Comparison of ENCODE assay signal across 9 cellular contexts in the genomic region with DNA sequence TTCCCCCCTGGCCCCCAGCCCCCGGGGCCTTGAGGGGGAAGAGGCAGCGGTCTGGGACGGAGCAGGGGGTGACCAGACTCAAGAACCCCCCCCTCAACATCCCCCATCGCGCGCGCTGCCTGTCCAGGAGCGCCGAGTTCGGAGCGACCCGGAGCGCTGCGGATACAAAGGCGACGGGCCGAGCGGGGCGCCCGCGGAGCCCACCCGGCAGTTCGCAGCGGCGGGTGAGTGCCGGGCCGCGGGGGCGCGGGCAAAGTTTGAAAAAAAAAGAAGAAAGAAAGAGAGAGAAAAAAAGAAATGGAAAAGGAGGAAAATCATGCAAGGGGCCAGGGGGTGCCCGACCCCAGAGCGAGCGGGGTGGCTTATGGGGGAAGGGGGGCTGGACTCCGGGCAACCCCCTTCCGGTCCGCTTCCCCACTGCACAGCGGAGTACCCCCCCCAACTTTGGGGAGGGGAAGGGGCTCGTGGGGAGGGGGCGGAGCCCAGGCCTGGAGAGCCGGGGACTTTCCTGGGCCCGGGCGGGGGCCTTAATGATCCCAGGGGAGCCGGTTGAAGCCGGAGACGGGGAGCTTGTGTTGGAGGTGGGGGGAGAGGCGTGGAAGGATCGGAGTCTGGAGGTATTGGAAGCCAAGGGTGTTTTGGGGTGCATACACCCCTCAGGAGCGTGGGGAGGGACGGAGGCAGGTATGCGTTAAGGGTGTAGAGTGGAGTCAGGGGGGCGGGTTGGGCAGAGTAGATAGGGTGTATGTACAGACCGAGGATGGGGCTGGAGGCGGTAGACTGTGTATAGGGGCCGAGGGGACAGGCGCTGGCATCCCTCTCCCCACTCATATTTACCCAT. TPM values are rescaled to one million over a fixed set of nuclear protein-coding genes. Genes with fewer than 3 reads are reported as not detected.
DNase-seq lines count a peak whose midpoint lies in the region; ATAC-seq, FAIRE-seq and TF ChIP-seq lines count a peak whose summit lies in the region.
"Had no signal": no experiment of that assay in that cellular context is flagged by ENCODE, and none has a peak within 500 bp of the region (broad histone marks: within the 10 kb centered on the region; RNA-seq: fewer than 3 reads in every experiment).

No MANE protein-coding gene starts in this region.

- no peaks in the 10 kb centered on the region for H3K36me3 Mint-ChIP-seq in brain

- H3K4me2 ChIP-seq in HepG2 (ENCODE audit: low read depth, low read length) = peak overlapping the region; percentile 51

- no peaks in the 10 kb centered on the region for H3K36me3 ChIP-seq in ACC112 (ENCODE audit: insufficient read depth, low read length)
- no peaks in the 10 kb centered on the region for H3K36me3 ChIP-seq in HepG2 (replicated peaks in 1 of 2; ENCODE audit: control insufficient read depth in 1 of 2, insufficient read depth in 2 of 2, low read length in 2 of 2)
- H3K36me3 ChIP-seq in tibial artery = no peaks in the 10 kb centered on the region

- TF ChIP-seq RAD21 in HepG2 (CRISPR knock-in tag; IDR thresholded peaks at IDR 0.05) = no peak

- no peaks in the 10 kb centered on the region for H3K79me2 ChIP-seq in ACC112 (ENCODE audit: control insufficient read depth, insufficient read depth, low read length, unreplicated experiment)
- H3K79me2 ChIP-seq in HepG2 (ENCODE audit: insufficient read depth, low read length) = no peaks in the 10 kb centered on the region

- H2AFZ ChIP-seq in ACC112 (ENCODE audit: low read length, unreplicated experiment) (no peak overlapping the region), HepG2 (ENCODE audit: low read length) (no peak overlapping the region)

- peak overlapping the region; percentile 90 to 95 (median 93) for H3K4me3 Mint-ChIP-seq in brain

- DNase-seq in HuH-7 (ENCODE audit: low spot score) (peak; percentile 30), HepG2 (ENCODE audit: low spot score) (no peak), tibial artery (no peak), hepatic stellate cell (ENCODE audit: low spot score) (no peak), NAMALWA (ENCODE audit: low spot score) (no peak)

- H3K4me3 ChIP-seq in ACC112 (ENCODE audit: low read depth, low read length) (peak overlapping the region; percentile 53), HepG2 (replicated peaks in 1 of 3; ENCODE audit: insufficient read depth in 1 of 3, low read depth in 2 of 3, low read length in 3 of 3) (peak overlapping the region; percentile 47 to 65 (median 47); a peak in 5 of 6 replicates), tibial artery (peak overlapping the region; percentile 35 to 49)

- CTCF ChIA-PET in HepG2 (lab: Yijun Ruan, JAX; ENCODE audit: low intra/inter-chr PET ratio, low total read pairs) = no interaction called here

- peak overlapping the region; percentile 90 to 95 (median 93) for H3K27ac Mint-ChIP-seq in brain

- H3K4me1 Mint-ChIP-seq in brain = peaks cover 60% of the 10 kb centered on the region

- POLR2A ChIA-PET in HepG2 (lab: Yijun Ruan, JAX) = no interaction called here

- H3K9me3 ChIP-seq in HepG2 (ENCODE audit: low read length) (no peaks in the 10 kb centered on the region), tibial artery (no peaks in the 10 kb centered on the region)

- FAIRE-seq in HepG2 (lab: Jason Lieb, UNC) = no peak
- FAIRE-seq: endometrium had no signal

- no TSS peak for BruUV-seq in HepG2 (replicated peaks; lab: Mats Ljungman, UMichigan)

- no peaks in the 10 kb centered on the region for H3K9me3 Mint-ChIP-seq in brain

- H3K27me3 Mint-ChIP-seq in brain = peaks cover 8% of the 10 kb centered on the region

- no peaks in the 10 kb centered on the region for H4K20me1 ChIP-seq in HepG2 (ENCODE audit: insufficient read depth, low read length)

- H3K4me1 ChIP-seq in ACC112 (ENCODE audit: control insufficient read depth, insufficient read depth, low read length, unreplicated experiment) = no peaks in the 10 kb centered on the region
- peaks cover 7% of the 10 kb centered on the region; the same call in 1 of the 2 replicates for H3K4me1 ChIP-seq in HepG2 (ENCODE audit: insufficient read depth, low read length)
- peaks cover 0 to 15% (median 11%) of the 10 kb centered on the region in 4 donors for H3K4me1 ChIP-seq in tibial artery

- intact Hi-C loops in HepG2 (cut with micrococcal nuclease; ENCODE audit: unreplicated experiment) = no loop called here
- intact Hi-C loops in tibial artery (cut with DNase I; ENCODE audit: low total_unique reads) = no loop called here

- TF ChIP-seq CTCF in brain (conservative IDR thresholded peaks at IDR 0.05) (no peak), HepG2 (CRISPR knock-in tag; IDR thresholded peaks at IDR 0.05) (no peak), tibial artery (IDR thresholded peaks at IDR 0.05) (no peak)

- no peak overlapping the region for H3K9ac ChIP-seq in HepG2 (ENCODE audit: insufficient read depth, low read depth, low read length)

- WGBS in HepG2 (ENCODE audit: low lambda C conversion rate) = 12% methylated on average over 55 of the region's 55 CpGs

- in situ Hi-C loops in HepG2 (cut with HindIII; ENCODE audit: extremely low pct_ligation_motif_present, low pct_unique_long_range_greater_than_20kb) = no loop called here

- TF ChIP-seq EP300 in HepG2 (IDR thresholded peaks at IDR 0.05; ENCODE audit: low read depth in 2 of 2, low read length in 2 of 2) (no peak), HepG2 (CRISPR knock-in tag; IDR thresholded peaks at IDR 0.05; ENCODE audit: borderline replicate concordance) (no peak)

- H3K27me3 ChIP-seq in ACC112 (ENCODE audit: insufficient read depth, low read length) (peaks cover 89% of the 10 kb centered on the region), HepG2 (ENCODE audit: control insufficient read depth in 1 of 2, insufficient read depth in 2 of 2, low read length in 2 of 2) (peaks cover 13 to 61% of the 10 kb centered on the region in 2 experiments), tibial artery (peaks cover 0 to 41% of the 10 kb centered on the region in 2 donors)

- TF ChIP-seq POLR2A in HepG2 (IDR thresholded peaks at IDR 0.05; ENCODE audit: insufficient read depth in 1 of 2, low read depth in 2 of 2, low read length in 2 of 2) = no peak

- peak; percentile 50 for ATAC-seq in HepG2
- ATAC-seq in HG03354 (IDR thresholded peaks at IDR 0.05; ENCODE audit: poor library complexity, severe bottlenecking, unreplicated experiment) = no peak

- H3K27ac ChIP-seq in ACC112 (ENCODE audit: low read depth, low read length) = no peak overlapping the region
- no peak overlapping the region for H3K27ac ChIP-seq in HepG2 (ENCODE audit: extremely low read length, insufficient read depth, low read length)
- H3K27ac ChIP-seq in tibial artery = no peak overlapping the region

RNA-seq across cellular contexts. Expression of a gene that starts 0.5 kb away (rescaled TPM):
- polyA plus RNA-seq in brain (ENCODE audit: insufficient read depth, low read depth, low replicate concordance) (45.5 TPM), HepG2 (2011; rRNA removed) (0.09 and 0.18 TPM in 2 replicates)
- not detected in 2 replicates for total RNA-seq in HepG2 (2016; rRNA removed; fragmentation: Illumina TruSeq; extraction: Trizol)
- total RNA-seq in HepG2 (2016; cell fraction: cytosol; rRNA removed; fragmentation: Illumina TruSeq; extraction: Trizol; ENCODE audit: low read depth) = not detected in 2 replicates
- 0.02 TPM in 1 of 2 replicates, not detected in the other for total RNA-seq in HepG2 (2016; cell fraction: insoluble cytoplasmic fraction; rRNA removed; fragmentation: Illumina TruSeq; extraction: Trizol)
- 0.03 TPM in 1 of 2 replicates, not detected in the other for total RNA-seq in HepG2 (2016; cell fraction: membrane; rRNA removed; fragmentation: Illumina TruSeq; extraction: Trizol)
- total RNA-seq in HepG2 (2016; cell fraction: nucleus; rRNA removed; fragmentation: Illumina TruSeq; extraction: Trizol) = 0.16 TPM in 1 of 2 replicates, not detected in the other
- polyA plus RNA-seq in HepG2 (2011; cell fraction: cytosol; rRNA removed) = 0.11 and 0.12 TPM in 2 replicates
- 0.16 and 0.21 TPM in 2 replicates for polyA plus RNA-seq in HepG2 (2011; cell fraction: nucleus; rRNA removed)
- polyA plus RNA-seq in HepG2 (2012) = 0.09 TPM in 1 of 2 replicates, not detected in the other
- polyA plus RNA-seq in HepG2 (2016; cell fraction: cytosol; fragmentation: Illumina TruSeq; extraction: Trizol; ENCODE audit: low read depth) = not detected in 2 replicates
- polyA plus RNA-seq in HepG2 (2016; cell fraction: insoluble cytoplasmic fraction; fragmentation: Illumina TruSeq; extraction: Trizol; ENCODE audit: low read depth) = not detected in 2 replicates
- polyA plus RNA-seq in HepG2 (2016; cell fraction: membrane; fragmentation: Illumina TruSeq; extraction: Trizol; ENCODE audit: low read depth) = 0.03 TPM in 1 of 2 replicates, not detected in the other
- polyA plus RNA-seq in HepG2 (2016; cell fraction: nucleus; fragmentation: Illumina TruSeq; extraction: Trizol; ENCODE audit: insufficient read depth, low read depth) = 0.11 TPM in 2 replicates
- polyA minus RNA-seq in HepG2 (2011; rRNA and poly(A)+ RNA removed; ENCODE audit: low replicate concordance) = 0.10 TPM in 1 of 2 replicates, not detected in the other
- not detected in 2 replicates for polyA minus RNA-seq in HepG2 (2011; cell fraction: cytosol; rRNA and poly(A)+ RNA removed)
- 0.13 TPM in 1 of 2 replicates, not detected in the other for polyA minus RNA-seq in HepG2 (2011; cell fraction: nucleus; rRNA and poly(A)+ RNA removed)

RNA-seq across cellular contexts. Expression of a gene that starts 34.0 kb away (rescaled TPM):
- polyA plus RNA-seq in brain (ENCODE audit: insufficient read depth, low read depth, low replicate concordance) = 1.0 TPM
- 0.11 TPM in 1 of 2 replicates, not detected in the other for total RNA-seq in HepG2 (2016; rRNA removed; fragmentation: Illumina TruSeq; extraction: Trizol)
- not detected in 2 replicates for total RNA-seq in HepG2 (2016; cell fraction: cytosol; rRNA removed; fragmentation: Illumina TruSeq; extraction: Trizol; ENCODE audit: low read depth)
- total RNA-seq in HepG2 (2016; cell fraction: insoluble cytoplasmic fraction; rRNA removed; fragmentation: Illumina TruSeq; extraction: Trizol) = not detected in 2 replicates
- total RNA-seq in HepG2 (2016; cell fraction: membrane; rRNA removed; fragmentation: Illumina TruSeq; extraction: Trizol) = not detected in 2 replicates
- 0.19 and 0.22 TPM in 2 replicates for total RNA-seq in HepG2 (2016; cell fraction: nucleus; rRNA removed; fragmentation: Illumina TruSeq; extraction: Trizol)
- polyA plus RNA-seq in HepG2 (2011; rRNA removed) = 0.44 and 0.57 TPM in 2 replicates
- 0.15 and 0.19 TPM in 2 replicates for polyA plus RNA-seq in HepG2 (2011; cell fraction: cytosol; rRNA removed)
- 0.93 and 1.1 TPM in 2 replicates for polyA plus RNA-seq in HepG2 (2011; cell fraction: nucleus; rRNA removed)
- 0.19 and 0.24 TPM in 2 replicates for polyA plus RNA-seq in HepG2 (2012)
- 0.05 TPM in 1 of 2 replicates, not detected in the other for polyA plus RNA-seq in HepG2 (2016; cell fraction: cytosol; fragmentation: Illumina TruSeq; extraction: Trizol; ENCODE audit: low read depth)
- polyA plus RNA-seq in HepG2 (2016; cell fraction: insoluble cytoplasmic fraction; fragmentation: Illumina TruSeq; extraction: Trizol; ENCODE audit: low read depth) = 0.12 TPM in 1 of 2 replicates, not detected in the other
- not detected in 2 replicates for polyA plus RNA-seq in HepG2 (2016; cell fraction: membrane; fragmentation: Illumina TruSeq; extraction: Trizol; ENCODE audit: low read depth)
- 1.00 and 1.1 TPM in 2 replicates for polyA plus RNA-seq in HepG2 (2016; cell fraction: nucleus; fragmentation: Illumina TruSeq; extraction: Trizol; ENCODE audit: insufficient read depth, low read depth)
- 0.52 and 1.1 TPM in 2 replicates for polyA minus RNA-seq in HepG2 (2011; rRNA and poly(A)+ RNA removed; ENCODE audit: low replicate concordance)
- not detected in 2 replicates for polyA minus RNA-seq in HepG2 (2011; cell fraction: cytosol; rRNA and poly(A)+ RNA removed)
- polyA minus RNA-seq in HepG2 (2011; cell fraction: nucleus; rRNA and poly(A)+ RNA removed) = 0.62 and 0.77 TPM in 2 replicates

RNA-seq across cellular contexts. Expression of a gene that starts 57.7 kb away (rescaled TPM):
- 103 TPM for polyA plus RNA-seq in brain (ENCODE audit: insufficient read depth, low read depth, low replicate concordance)
- 27.0 and 44.2 TPM in 2 replicates for total RNA-seq in HepG2 (2016; rRNA removed; fragmentation: Illumina TruSeq; extraction: Trizol)
- total RNA-seq in HepG2 (2016; cell fraction: cytosol; rRNA removed; fragmentation: Illumina TruSeq; extraction: Trizol; ENCODE audit: low read depth) = 6.0 and 7.0 TPM in 2 replicates
- total RNA-seq in HepG2 (2016; cell fraction: insoluble cytoplasmic fraction; rRNA removed; fragmentation: Illumina TruSeq; extraction: Trizol) = 27.8 and 48.2 TPM in 2 replicates
- total RNA-seq in HepG2 (2016; cell fraction: membrane; rRNA removed; fragmentation: Illumina TruSeq; extraction: Trizol) = 10.0 and 11.6 TPM in 2 replicates
- 73.4 and 88.5 TPM in 2 replicates for total RNA-seq in HepG2 (2016; cell fraction: nucleus; rRNA removed; fragmentation: Illumina TruSeq; extraction: Trizol)
- 247 and 281 TPM in 2 replicates for polyA plus RNA-seq in HepG2 (2011; rRNA removed)
- 199 and 230 TPM in 2 replicates for polyA plus RNA-seq in HepG2 (2011; cell fraction: cytosol; rRNA removed)
- 168 and 185 TPM in 2 replicates for polyA plus RNA-seq in HepG2 (2011; cell fraction: nucleus; rRNA removed)
- polyA plus RNA-seq in HepG2 (2012) = 96.6 and 115 TPM in 2 replicates
- polyA plus RNA-seq in HepG2 (2016; cell fraction: cytosol; fragmentation: Illumina TruSeq; extraction: Trizol; ENCODE audit: low read depth) = 5.4 and 7.2 TPM in 2 replicates
- 27.4 and 35.6 TPM in 2 replicates for polyA plus RNA-seq in HepG2 (2016; cell fraction: insoluble cytoplasmic fraction; fragmentation: Illumina TruSeq; extraction: Trizol; ENCODE audit: low read depth)
- 12.5 and 18.3 TPM in 2 replicates for polyA plus RNA-seq in HepG2 (2016; cell fraction: membrane; fragmentation: Illumina TruSeq; extraction: Trizol; ENCODE audit: low read depth)
- 159 TPM in 2 replicates for polyA plus RNA-seq in HepG2 (2016; cell fraction: nucleus; fragmentation: Illumina TruSeq; extraction: Trizol; ENCODE audit: insufficient read depth, low read depth)
- polyA minus RNA-seq in HepG2 (2011; rRNA and poly(A)+ RNA removed; ENCODE audit: low replicate concordance) = 236 and 291 TPM in 2 replicates
- 87.7 and 123 TPM in 2 replicates for polyA minus RNA-seq in HepG2 (2011; cell fraction: cytosol; rRNA and poly(A)+ RNA removed)
- 110 and 114 TPM in 2 replicates for polyA minus RNA-seq in HepG2 (2011; cell fraction: nucleus; rRNA and poly(A)+ RNA removed)

RNA-seq across cellular contexts. Expression of a gene that starts 57.8 kb away (rescaled TPM):
- 173 TPM for polyA plus RNA-seq in brain (ENCODE audit: insufficient read depth, low read depth, low replicate concordance)
- 160 and 218 TPM in 2 replicates for total RNA-seq in HepG2 (2016; rRNA removed; fragmentation: Illumina TruSeq; extraction: Trizol)
- total RNA-seq in HepG2 (2016; cell fraction: cytosol; rRNA removed; fragmentation: Illumina TruSeq; extraction: Trizol; ENCODE audit: low read depth) = 14.4 and 14.5 TPM in 2 replicates
- 161 and 205 TPM in 2 replicates for total RNA-seq in HepG2 (2016; cell fraction: insoluble cytoplasmic fraction; rRNA removed; fragmentation: Illumina TruSeq; extraction: Trizol)
- total RNA-seq in HepG2 (2016; cell fraction: membrane; rRNA removed; fragmentation: Illumina TruSeq; extraction: Trizol) = 31.4 and 36.0 TPM in 2 replicates
- 137 and 150 TPM in 2 replicates for total RNA-seq in HepG2 (2016; cell fraction: nucleus; rRNA removed; fragmentation: Illumina TruSeq; extraction: Trizol)
- polyA plus RNA-seq in HepG2 (2011; rRNA removed) = 166 and 197 TPM in 2 replicates
- polyA plus RNA-seq in HepG2 (2011; cell fraction: cytosol; rRNA removed) = 164 and 170 TPM in 2 replicates
- polyA plus RNA-seq in HepG2 (2011; cell fraction: nucleus; rRNA removed) = 117 and 120 TPM in 2 replicates
- 122 and 147 TPM in 2 replicates for polyA plus RNA-seq in HepG2 (2012)
- polyA plus RNA-seq in HepG2 (2016; cell fraction: cytosol; fragmentation: Illumina TruSeq; extraction: Trizol; ENCODE audit: low read depth) = 7.6 and 8.5 TPM in 2 replicates
- polyA plus RNA-seq in HepG2 (2016; cell fraction: insoluble cytoplasmic fraction; fragmentation: Illumina TruSeq; extraction: Trizol; ENCODE audit: low read depth) = 143 and 144 TPM in 2 replicates
- polyA plus RNA-seq in HepG2 (2016; cell fraction: membrane; fragmentation: Illumina TruSeq; extraction: Trizol; ENCODE audit: low read depth) = 17.9 and 21.8 TPM in 2 replicates
- 123 and 142 TPM in 2 replicates for polyA plus RNA-seq in HepG2 (2016; cell fraction: nucleus; fragmentation: Illumina TruSeq; extraction: Trizol; ENCODE audit: insufficient read depth, low read depth)
- polyA minus RNA-seq in HepG2 (2011; rRNA and poly(A)+ RNA removed; ENCODE audit: low replicate concordance) = 386 and 397 TPM in 2 replicates
- 242 and 256 TPM in 2 replicates for polyA minus RNA-seq in HepG2 (2011; cell fraction: cytosol; rRNA and poly(A)+ RNA removed)
- 217 and 255 TPM in 2 replicates for polyA minus RNA-seq in HepG2 (2011; cell fraction: nucleus; rRNA and poly(A)+ RNA removed)

Comparison
In these comparisons a context has a peak if more than half of its experiments do, and no peak if none do; other contexts are left out.
1. RNA of a gene that starts 0.5 kb away (polyA plus RNA-seq): 45.5 TPM in brain (single experiment); 0.03 to 0.21 TPM in HepG2; every median in the first group is over 10 times any median in the second.
2. Peak in every context shown above with its lines, with median percentiles within 50 percentile points of each other: H3K4me3 ChIP-seq.